ENCODE assay signal across 25 cellular contexts in genomic region chr2:134911386-134911785, GRCh38. TPM values are rescaled to one million over a fixed set of nuclear protein-coding genes. Genes with fewer than 3 reads are reported as not detected.
A peak's percentile ranks its signal among the peaks of the same experiment; 100 is the strongest.
DNase-seq lines count a peak whose midpoint lies in the region; ATAC-seq, FAIRE-seq and TF ChIP-seq lines count a peak whose summit lies in the region.
"Had no signal": no experiment of that assay in that cellular context is flagged by ENCODE, and none has a peak within 500 bp of the region (broad histone marks: within the 10 kb centered on the region; RNA-seq: fewer than 3 reads in every experiment).

No MANE protein-coding gene starts in this region.

- no peak overlapping the region for H2AFZ ChIP-seq in mammary epithelial cell (ENCODE audit: low read depth, low read length)

- H3K4me1 ChIP-seq in mammary epithelial cell (ENCODE audit: insufficient read depth, low read length) = peaks cover 8% of the 10 kb centered on the region
- H3K4me1 ChIP-seq in breast epithelium = no peaks in the 10 kb centered on the region
- H3K4me1 ChIP-seq in foreskin keratinocyte = peaks cover 12% of the 10 kb centered on the region
- H3K4me1 ChIP-seq: BE2C, HAP-1 had no signal

- no peak overlapping the region for H3K9ac ChIP-seq in mammary epithelial cell (ENCODE audit: insufficient read depth, low read length)
- H3K9ac ChIP-seq: BLaER1 treated with 17β-estradiol and CSF1 and Interleukin-3, amounts not matched to agents 10 nM and 100 nM had no signal

- H3K36me3 Mint-ChIP-seq in endothelial cell (ENCODE audit: low read depth, unreplicated experiment) = no peaks in the 10 kb centered on the region

- H3K9me3 ChIP-seq in mammary epithelial cell (replicated peaks; ENCODE audit: insufficient read depth, low read length) (no peaks in the 10 kb centered on the region), breast epithelium (no peaks in the 10 kb centered on the region)
- H3K9me3 ChIP-seq: BE2C, HAP-1 had no signal

- in situ Hi-C loops in mammary epithelial cell (cut with MboI; ENCODE audit: low sequenced_read_pairs in 2 of 2) = loop anchor here in 1 of 2 donors (25.0 kb wide), 1 partner anchor 799 kb away; no protein-coding TSS in a partner anchor

- H3K4me3 Mint-ChIP-seq in endothelial cell (ENCODE audit: unreplicated experiment) = no peak overlapping the region
- H3K4me3 Mint-ChIP-seq: CD14-positive monocyte; CD4-positive, alpha-beta memory T cell; HFFc6 had no signal

- TF ChIP-seq POLR2A in breast epithelium (IDR thresholded peaks at IDR 0.05) = no peak

- H3K27ac ChIP-seq in mammary epithelial cell (ENCODE audit: insufficient read depth, low read depth, low read length) = no peak overlapping the region
- no peak overlapping the region for H3K27ac ChIP-seq in breast epithelium
- no peak overlapping the region for H3K27ac ChIP-seq in foreskin keratinocyte
- H3K27ac ChIP-seq: 22Rv1; BLaER1 treated with 17β-estradiol and CSF1 and Interleukin-3, amounts not matched to agents 10 nM and 100 nM had no signal

- no peaks in the 10 kb centered on the region for H4K20me1 ChIP-seq in mammary epithelial cell (ENCODE audit: insufficient read depth, low read length)
- H4K20me1 ChIP-seq: BLaER1 treated with 17β-estradiol and CSF1 and Interleukin-3, amounts not matched to agents 10 nM and 100 nM had no signal

- FAIRE-seq in bronchial epithelial cell (lab: Jason Lieb, UNC) = no peak
- FAIRE-seq: A204.1, G401.6, GM12892, H54 had no signal

- dilution Hi-C loops in mammary epithelial cell (cut with HindIII; ENCODE audit: low sequenced_read_pairs) = no loop called here

- no peaks in the 10 kb centered on the region for H3K27me3 ChIP-seq in mammary epithelial cell (ENCODE audit: insufficient read depth, low read length)
- no peaks in the 10 kb centered on the region for H3K27me3 ChIP-seq in breast epithelium
- H3K27me3 ChIP-seq in bronchial epithelial cell (ENCODE audit: control insufficient read depth, insufficient read depth, low read length) = no peaks in the 10 kb centered on the region
- H3K27me3 ChIP-seq in foreskin keratinocyte = no peaks in the 10 kb centered on the region
- H3K27me3 ChIP-seq: BE2C; BLaER1 treated with 17β-estradiol and CSF1 and Interleukin-3, amounts not matched to agents 10 nM and 100 nM had no signal

- intact Hi-C loops in mammary epithelial cell (cut with micrococcal nuclease) (loop anchor here (10.0 kb wide), 1 partner anchor 767 kb away; no protein-coding TSS in a partner anchor), breast epithelium (cut with DNase I; ENCODE audit: low total_unique reads) (no loop called here)

- H3K9me3 Mint-ChIP-seq in endothelial cell (ENCODE audit: unreplicated experiment) = no peaks in the 10 kb centered on the region
- H3K9me3 Mint-ChIP-seq: HFFc6 had no signal

- DNase-seq in mammary epithelial cell (peak; percentile 17), breast epithelium (ENCODE audit: low spot score in 2 of 2) (no peak), bronchial epithelial cell (ENCODE audit: low read depth) (peak; percentile 39), foreskin keratinocyte (peak in 1 of 2 donors; percentile 56), ecto neural progenitor cell (ENCODE audit: low spot score) (no peak), SHP77 treated with DMSO at 0.1 percent for 48 hours (lab: John Stamatoyannopoulos, UW) (no peak), endothelial cell (ENCODE audit: low spot score) (no peak)
- DNase-seq: ACHN; AML-193; BE2C; Calu3; CD4-positive, alpha-beta memory T cell; COR-L47; DMS53; DMS79 treated with DMSO at 0.1 percent for 48 hours; GOT3; HFFc6 had no signal

- ATAC-seq in foreskin keratinocyte = peak; percentile 26

- no peak overlapping the region for H3K4me3 ChIP-seq in mammary epithelial cell (replicated peaks in 1 of 3; ENCODE audit: insufficient read depth in 1 of 3, low read depth in 2 of 3, low read length in 3 of 3)
- no peak overlapping the region for H3K4me3 ChIP-seq in breast epithelium
- H3K4me3 ChIP-seq in bronchial epithelial cell (ENCODE audit: low read depth, low read length) = no peak overlapping the region
- H3K4me3 ChIP-seq: BLaER1 treated with 17β-estradiol and CSF1 and Interleukin-3, amounts not matched to agents 10 nM and 100 nM; HAP-1 had no signal

- CTCF ChIA-PET in mammary epithelial cell (lab: Charles Lee; ENCODE audit: low non-redundant PET) = no interaction called here

- 77% methylated on average over 3 of the region's 3 CpGs for WGBS in mammary epithelial cell (ENCODE audit: low coverage, missing lambda C conversion rate)

- no TSS peak for BruUV-seq in mammary epithelial cell (replicated peaks; lab: Mats Ljungman, UMichigan)

- H3K36me3 ChIP-seq in mammary epithelial cell (ENCODE audit: insufficient read depth, low read length) (no peaks in the 10 kb centered on the region), breast epithelium (no peaks in the 10 kb centered on the region), bronchial epithelial cell (ENCODE audit: control insufficient read depth, insufficient read depth, low read length) (no peaks in the 10 kb centered on the region)
- H3K36me3 ChIP-seq: BE2C; BLaER1 treated with 17β-estradiol and CSF1 and Interleukin-3, amounts not matched to agents 10 nM and 100 nM; HAP-1 had no signal

- TF ChIP-seq CTCF in mammary epithelial cell (conservative IDR thresholded peaks at IDR 0.05 in 1 of 2, IDR thresholded peaks at IDR 0.05 in 1 of 2; ENCODE audit: extremely low read depth in 1 of 2, insufficient read depth in 1 of 2, low read depth in 1 of 2, low read length in 2 of 2) (no peak), breast epithelium (IDR thresholded peaks at IDR 0.05) (no peak), bronchial epithelial cell (IDR thresholded peaks at IDR 0.05; ENCODE audit: insufficient read depth, low read length, severe bottlenecking) (no peak), foreskin keratinocyte (conservative IDR thresholded peaks at IDR 0.05) (no peak), endothelial cell (IDR thresholded peaks at IDR 0.05; ENCODE audit: unreplicated experiment) (no peak)

- no peaks in the 10 kb centered on the region for H3K27me3 Mint-ChIP-seq in endothelial cell (ENCODE audit: unreplicated experiment)

- H3K4me1 Mint-ChIP-seq in endothelial cell (ENCODE audit: unreplicated experiment) = no peaks in the 10 kb centered on the region
- H3K4me1 Mint-ChIP-seq: CD14-positive monocyte had no signal

- no peaks in the 10 kb centered on the region for H3K79me2 ChIP-seq in mammary epithelial cell (ENCODE audit: insufficient read depth, low read length)

- no peak overlapping the region for H3K4me2 ChIP-seq in mammary epithelial cell (ENCODE audit: insufficient read depth, low read depth, low read length)

- H3K27ac Mint-ChIP-seq in endothelial cell (ENCODE audit: unreplicated experiment) = no peak overlapping the region
- H3K27ac Mint-ChIP-seq: CD14-positive monocyte; CD4-positive, alpha-beta memory T cell; HFFc6 had no signal

RNA-seq across cellular contexts. Expression of gene CCNT2, which starts 7.2 kb away (rescaled TPM):
- 10 to 100 TPM; 27.3 to 31.0 TPM for total RNA-seq in mammary epithelial cell
- 7.7 TPM for polyA plus RNA-seq in mammary epithelial cell
- 45.2 TPM for polyA minus RNA-seq in mammary epithelial cell
- 10 to 100 TPM; 35.8 to 62.8 (median 40.3) TPM for total RNA-seq in breast epithelium
- total RNA-seq in bronchial epithelial cell = 24.0 and 24.3 TPM in 2 replicates
- 17.1 and 18.3 TPM in 2 replicates for total RNA-seq in foreskin keratinocyte
- polyA plus RNA-seq in foreskin keratinocyte = 3.1 and 3.5 TPM in 2 replicates
- total RNA-seq in endothelial cell (ENCODE audit: unreplicated experiment) = 49.5 TPM

Comparison
In these comparisons a context has a peak if more than half of its experiments do, and no peak if none do; other contexts are left out.
1. DNase-seq: peak in mammary epithelial cell (single experiment) and bronchial epithelial cell (single experiment); none in breast epithelium (0 of 2), ecto neural progenitor cell (single experiment), SHP77 treated with DMSO at 0.1 percent for 48 hours (single experiment) and endothelial cell (single experiment).